8 cellular contexts compared by ENCODE assay signal in the genomic region with DNA sequence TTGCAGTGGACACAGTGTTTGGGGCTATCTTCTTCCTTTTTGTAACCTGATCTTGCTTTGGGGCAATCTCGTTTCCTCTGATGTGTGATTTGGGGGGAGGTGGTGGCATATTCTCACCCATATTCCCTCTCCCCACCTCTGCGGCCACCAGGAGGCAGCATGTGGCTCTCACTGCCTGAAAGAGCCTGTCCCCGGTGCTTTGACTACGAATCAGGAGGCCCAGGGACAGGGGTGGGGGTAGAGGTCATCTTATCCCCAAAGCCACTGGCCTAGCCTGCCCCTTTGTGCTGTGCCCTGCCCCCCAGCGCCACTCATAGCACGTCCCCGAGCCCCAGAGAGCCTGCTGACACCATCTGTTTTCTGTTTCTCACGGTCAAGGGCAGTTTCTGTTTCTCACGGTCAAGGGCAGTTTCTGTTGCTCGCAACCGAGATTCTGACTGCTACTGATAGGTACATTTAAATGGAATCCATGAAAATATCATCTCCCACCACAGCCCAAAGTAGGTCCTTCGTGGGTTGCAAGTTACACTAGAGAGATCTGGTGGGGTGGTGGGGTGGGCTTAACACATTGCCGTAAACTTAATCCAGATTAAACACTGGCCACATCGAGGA. TPM values are rescaled to one million over a fixed set of nuclear protein-coding genes. Genes with fewer than 3 reads are reported as not detected.
A peak's percentile ranks its signal among the peaks of the same experiment; 100 is the strongest.
DNase-seq lines count a peak whose midpoint lies in the region; ATAC-seq lines count a peak whose summit lies in the region.

No MANE protein-coding gene starts in this region.

- ATAC-seq in GM18498 (IDR thresholded peaks at IDR 0.05; ENCODE audit: unreplicated experiment): peak; percentile 93
- ATAC-seq in HG02970 (IDR thresholded peaks at IDR 0.05; ENCODE audit: low FRiP score, unreplicated experiment): no peak

- peak overlapping the region; percentile 42 for H3K27ac ChIP-seq in substantia nigra (ENCODE audit: low read depth, low read length, poor library complexity, severe bottlenecking)

- DNase-seq in 8988T (peak; percentile 52), HuH-7.5 (ENCODE audit: low spot score) (peak; percentile 87), dermis blood vessel endothelial cell (peak; percentile 47), mucosa of gallbladder (ENCODE audit: low spot score) (peak; percentile 18), substantia nigra (lab: John Stamatoyannopoulos, UW) (peak in 28 of 49 donors; percentile 1 to 37 (median 13))
- peak; percentile 22 for DNase-seq in activated CD4-positive, alpha-beta T cell treated with anti-CD3 and anti-CD28 coated beads for 1 hour

RNA-seq across cellular contexts. Expression of a gene that starts 28.2 kb away (rescaled TPM):
- total RNA-seq in dermis blood vessel endothelial cell: 9.1 and 10.9 TPM in 2 replicates
- 71.2 TPM for total RNA-seq in mucosa of gallbladder

RNA-seq across cellular contexts. Expression of a gene that starts 37.5 kb away (rescaled TPM):
- not detected in 2 replicates for total RNA-seq in dermis blood vessel endothelial cell
- total RNA-seq in mucosa of gallbladder: not detected

Comparison
In these comparisons a context has a peak if more than half of its experiments do, and no peak if none do; other contexts are left out.
1. DNase-seq: peak in every context shown above with its lines; median percentile 87 in HuH-7.5; 52 in 8988T; 47 in dermis blood vessel endothelial cell; 22 in activated CD4-positive, alpha-beta T cell treated with anti-CD3 and anti-CD28 coated beads for 1 hour; 18 in mucosa of gallbladder; 13 in substantia nigra.